In the genomic region with DNA sequence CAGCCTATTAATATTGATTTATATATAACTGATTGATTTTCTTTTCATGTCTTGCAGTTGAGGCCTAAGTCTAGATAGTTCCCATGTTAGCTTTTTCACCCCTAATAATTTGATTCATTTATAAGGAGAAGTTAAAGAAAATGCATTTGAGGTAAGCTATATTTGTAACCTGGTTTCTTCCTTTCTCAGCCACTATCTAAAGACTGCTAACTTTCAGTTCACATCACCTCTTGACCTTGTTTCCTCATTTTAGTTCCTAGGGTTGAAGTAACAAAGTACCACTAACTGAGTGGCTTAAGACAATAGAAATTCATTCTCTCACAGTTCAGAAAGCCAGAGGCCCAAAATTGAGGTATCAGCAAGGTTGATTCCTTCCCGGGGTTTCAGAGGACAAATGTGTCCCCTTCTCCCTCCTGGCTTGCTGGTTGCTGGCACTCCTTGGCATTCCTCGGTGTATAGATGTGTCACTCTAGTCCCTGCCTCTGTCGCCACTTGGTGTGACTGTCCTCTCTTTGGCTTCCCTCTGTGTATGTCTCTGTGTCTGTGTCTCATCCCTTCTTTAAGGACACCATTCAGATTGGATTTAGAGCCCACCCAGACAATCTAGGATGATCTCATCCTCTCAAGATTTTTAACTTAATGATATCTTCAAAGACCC, we compare ENCODE assay signal across 14 cellular contexts. TPM values are rescaled to one million over a fixed set of nuclear protein-coding genes. Genes with fewer than 3 reads are reported as not detected.
DNase-seq lines count a peak whose midpoint lies in the region; ATAC-seq and TF ChIP-seq lines count a peak whose summit lies in the region.
"Had no signal": no experiment of that assay in that cellular context is flagged by ENCODE, and none has a peak within 500 bp of the region (broad histone marks: within the 10 kb centered on the region; RNA-seq: fewer than 3 reads in every experiment).

No MANE protein-coding gene starts in this region.

- H3K27me3 ChIP-seq in GM06990 (replicated peaks; ENCODE audit: control insufficient read depth, insufficient read depth, low read length) (no peaks in the 10 kb centered on the region), WERI-Rb-1 (ENCODE audit: insufficient read depth, low read depth, severe bottlenecking) (no peaks in the 10 kb centered on the region)
- H3K27me3 ChIP-seq: SJSA1 had no signal

- H3K27me3 Mint-ChIP-seq in T-helper 17 cell, result no peaks in the 10 kb centered on the region

- DNase-seq in GM06990 (ENCODE audit: extremely low read depth, insufficient read length) (peak; percentile 48), GM19238 (ENCODE audit: insufficient read length, low spot score) (peak; percentile 21), T-helper 17 cell (no peak), WERI-Rb-1 (no peak), NCI-H2196 (lab: John Stamatoyannopoulos, UW; ENCODE audit: unreplicated experiment) (no peak), H4 (ENCODE audit: low spot score) (no peak), NCI-H128 (lab: John Stamatoyannopoulos, UW; ENCODE audit: unreplicated experiment) (no peak)
- DNase-seq: activated CD4-positive, alpha-beta T cell treated with anti-CD3 and anti-CD28 coated beads, Interleukin-2, amount 50 U/mL, for 4 hours; activated naive CD4-positive, alpha-beta T cell; cerebellar nuclear complex; retina had no signal

- no peak overlapping the region for H3K4me3 Mint-ChIP-seq in T-helper 17 cell

- TF ChIP-seq CTCF in GM06990 (IDR thresholded peaks at IDR 0.05; ENCODE audit: insufficient read depth, low read length, poor library complexity, severe bottlenecking), result no peak
- no peak for TF ChIP-seq CTCF in WERI-Rb-1 (IDR thresholded peaks at IDR 0.05; ENCODE audit: low read depth, low read length)

- H3K4me1 Mint-ChIP-seq in T-helper 17 cell, result peaks cover 22% of the 10 kb centered on the region

- H3K4me3 ChIP-seq in GM06990 (replicated peaks; ENCODE audit: low read depth, low read length) (no peak overlapping the region), WERI-Rb-1 (ENCODE audit: low read depth, low read length) (no peak overlapping the region)
- H3K4me3 ChIP-seq: SJSA1, thoracic aorta had no signal

- H3K36me3 ChIP-seq in GM06990 (ENCODE audit: control insufficient read depth, insufficient read depth, low read length) (no peaks in the 10 kb centered on the region; the same call in 1 of the 2 replicates), WERI-Rb-1 (peaks cover 35% of the 10 kb centered on the region)

- peaks cover 7% of the 10 kb centered on the region for H3K36me3 Mint-ChIP-seq in T-helper 17 cell (ENCODE audit: low read depth)

- ATAC-seq in HG03066 (IDR thresholded peaks at IDR 0.05; ENCODE audit: low read depth, unreplicated experiment) (peak; percentile 88), T-helper 17 cell (no peak)

- no peak overlapping the region for H3K27ac ChIP-seq in WERI-Rb-1
- H3K27ac ChIP-seq: SJSA1, thoracic aorta had no signal

- no peaks in the 10 kb centered on the region for H3K9me3 ChIP-seq in T-helper 17 cell (ENCODE audit: control insufficient read depth, low read length, poor library complexity, severe bottlenecking)
- H3K9me3 ChIP-seq in WERI-Rb-1 (ENCODE audit: severe bottlenecking), result no peaks in the 10 kb centered on the region
- H3K9me3 ChIP-seq: SJSA1, thoracic aorta had no signal

- peak overlapping the region; percentile 47 for H3K27ac Mint-ChIP-seq in T-helper 17 cell

RNA-seq across cellular contexts. Expression of a gene that starts 55.9 kb away (rescaled TPM):
- under 1 TPM; 0.13 to 0.45 TPM for total RNA-seq in T-helper 17 cell
- total RNA-seq in H4 (2014; rRNA removed; shearing (Covaris generic)), result not detected in 2 replicates
- total RNA-seq: thoracic aorta had no signal

Comparison
In these comparisons a context has a peak if more than half of its experiments do, and no peak if none do; other contexts are left out.
1. DNase-seq: peak in GM06990 (single experiment) and GM19238 (single experiment); none in T-helper 17 cell (0 of 3), WERI-Rb-1 (single experiment), NCI-H2196 (single experiment), H4 (single experiment) and NCI-H128 (single experiment).